9 cellular contexts compared by ENCODE assay signal in the genomic region with DNA sequence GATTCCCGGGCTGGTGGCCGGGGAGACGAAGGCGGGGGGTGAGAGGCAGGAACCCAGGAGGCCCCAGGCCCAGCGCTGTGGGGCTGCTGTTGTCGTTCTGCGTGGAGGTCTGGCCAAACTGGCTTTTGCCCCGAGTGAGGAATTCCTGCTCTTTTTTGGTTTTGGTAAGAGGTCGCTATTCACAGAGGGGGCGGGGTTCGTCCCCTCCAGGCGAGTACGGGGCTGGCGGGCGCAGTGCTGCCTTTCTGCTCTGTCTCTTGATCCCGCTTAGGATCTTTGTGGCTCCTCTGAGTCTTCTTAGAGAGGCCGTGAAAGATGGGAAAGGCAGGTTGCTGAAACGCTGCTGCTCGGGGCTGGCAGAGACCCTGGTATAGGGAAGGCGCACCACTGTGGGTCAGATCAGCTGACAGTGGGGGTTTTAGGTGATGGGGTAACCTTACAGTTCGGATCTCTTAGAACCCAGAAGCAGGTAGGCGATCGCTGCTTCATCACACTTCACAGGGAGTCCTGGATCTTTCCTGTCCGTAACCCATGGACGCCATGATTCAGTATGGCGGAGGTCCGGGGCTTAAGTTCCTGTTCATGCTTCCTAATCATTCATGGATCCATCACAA.
DNase-seq lines count a peak whose midpoint lies in the region; ATAC-seq lines count a peak whose summit lies in the region.
"Had no signal": no experiment of that assay in that cellular context is flagged by ENCODE, and none has a peak within 500 bp of the region (broad histone marks: within the 10 kb centered on the region; RNA-seq: fewer than 3 reads in every experiment).

No MANE protein-coding gene starts in this region.

- H3K9me3 Mint-ChIP-seq in activated T-helper 2 cell treated with anti-CD3 and anti-CD28 coated beads, Interferon-gamma antibody, Interleukin-2, Interleukin-4, amounts not matched to agents 10 μg/mL and 5 μg/mL and 100 μg/mL, durations not matched to agents 14 hours and 24 hours and 36 hours: no peaks in the 10 kb centered on the region
- H3K9me3 Mint-ChIP-seq in stimulated activated naive CD8-positive, alpha-beta T cell treated with anti-CD3 and anti-CD28 coated beads, Interleukin-15, amount 100 ng/mL, for 72 hours: peaks cover 0 to 5% of the 10 kb centered on the region in 2 donors

- H3K27me3 Mint-ChIP-seq in activated T-helper 2 cell treated with anti-CD3 and anti-CD28 coated beads, Interferon-gamma antibody, Interleukin-2, Interleukin-4, amounts not matched to agents 10 μg/mL and 5 μg/mL and 100 μg/mL, durations not matched to agents 14 hours and 24 hours and 36 hours (ENCODE audit: low read depth): peaks cover 36% of the 10 kb centered on the region
- peaks cover 23% of the 10 kb centered on the region for H3K27me3 Mint-ChIP-seq in stimulated activated naive CD8-positive, alpha-beta T cell treated with anti-CD3 and anti-CD28 coated beads, Interleukin-15, amount 100 ng/mL, for 72 hours

- no peaks in the 10 kb centered on the region for H3K36me3 ChIP-seq in iPS-15b (ENCODE audit: control insufficient read depth, insufficient read depth, low read length)

- H3K4me1 Mint-ChIP-seq in activated T-helper 2 cell treated with anti-CD3 and anti-CD28 coated beads, Interferon-gamma antibody, Interleukin-2, Interleukin-4, amounts not matched to agents 10 μg/mL and 5 μg/mL and 100 μg/mL, durations not matched to agents 14 hours and 24 hours and 36 hours (ENCODE audit: low read depth): peaks cover 5% of the 10 kb centered on the region
- H3K4me1 Mint-ChIP-seq in stimulated activated naive CD8-positive, alpha-beta T cell treated with anti-CD3 and anti-CD28 coated beads, Interleukin-15, amount 100 ng/mL, for 72 hours: peaks cover 24% of the 10 kb centered on the region

- intact Hi-C loops in activated T-helper 2 cell treated with anti-CD3 and anti-CD28 coated beads, Interferon-gamma antibody, Interleukin-2, Interleukin-4, amounts not matched to agents 10 μg/mL and 5 μg/mL and 100 μg/mL, durations not matched to agents 14 hours and 24 hours and 36 hours (cut with micrococcal nuclease): no loop called here

- ATAC-seq in GM21576 (IDR thresholded peaks at IDR 0.05; ENCODE audit: unreplicated experiment) (peak; percentile 17), HG02840 (IDR thresholded peaks at IDR 0.05; ENCODE audit: low FRiP score, unreplicated experiment) (no peak), HG03095 (IDR thresholded peaks at IDR 0.05; ENCODE audit: unreplicated experiment) (no peak)
- no peak for ATAC-seq in stimulated activated naive CD8-positive, alpha-beta T cell treated with anti-CD3 and anti-CD28 coated beads, Interleukin-15, amount 100 ng/mL, for 72 hours

- no peak for DNase-seq in activated T-helper 2 cell treated with anti-CD3 and anti-CD28 coated beads, Interferon-gamma antibody, Interleukin-2, Interleukin-4, amounts not matched to agents 10 μg/mL and 5 μg/mL and 100 μg/mL, durations not matched to agents 14 hours and 24 hours and 36 hours (ENCODE audit: low spot score)
- DNase-seq in stimulated activated naive CD8-positive, alpha-beta T cell treated with anti-CD3 and anti-CD28 coated beads, Interleukin-15, amount 100 ng/mL, for 72 hours: no peak
- DNase-seq in DMS114 treated with DMSO at 0.1 percent for 48 hours (lab: John Stamatoyannopoulos, UW; ENCODE audit: unreplicated experiment) (no peak), activated gamma-delta T cell treated with Interleukin-2 at 50 U/mL for 16 hours (no peak)
- DNase-seq: NCI-H526 treated with DMSO at 0.1 percent for 48 hours had no signal

- no peak overlapping the region for H3K27ac Mint-ChIP-seq in activated T-helper 2 cell treated with anti-CD3 and anti-CD28 coated beads, Interferon-gamma antibody, Interleukin-2, Interleukin-4, amounts not matched to agents 10 μg/mL and 5 μg/mL and 100 μg/mL, durations not matched to agents 14 hours and 24 hours and 36 hours
- peak overlapping the region; percentile 92 to 94 for H3K27ac Mint-ChIP-seq in stimulated activated naive CD8-positive, alpha-beta T cell treated with anti-CD3 and anti-CD28 coated beads, Interleukin-15, amount 100 ng/mL, for 72 hours

- no peaks in the 10 kb centered on the region for H3K36me3 Mint-ChIP-seq in activated T-helper 2 cell treated with anti-CD3 and anti-CD28 coated beads, Interferon-gamma antibody, Interleukin-2, Interleukin-4, amounts not matched to agents 10 μg/mL and 5 μg/mL and 100 μg/mL, durations not matched to agents 14 hours and 24 hours and 36 hours (ENCODE audit: low read depth)

- no peaks in the 10 kb centered on the region for H3K4me1 ChIP-seq in iPS-15b (ENCODE audit: control insufficient read depth, insufficient read depth, low read length)

- no peaks in the 10 kb centered on the region for H3K9me3 ChIP-seq in iPS-15b (ENCODE audit: control insufficient read depth, insufficient read depth, low read length)

- H3K9ac ChIP-seq in iPS-15b (ENCODE audit: low read depth, low read length): no peak overlapping the region

- H3K4me3 Mint-ChIP-seq in activated T-helper 2 cell treated with anti-CD3 and anti-CD28 coated beads, Interferon-gamma antibody, Interleukin-2, Interleukin-4, amounts not matched to agents 10 μg/mL and 5 μg/mL and 100 μg/mL, durations not matched to agents 14 hours and 24 hours and 36 hours (ENCODE audit: low read depth): peak overlapping the region; percentile 31
- peak overlapping the region; percentile 85 to 91 for H3K4me3 Mint-ChIP-seq in stimulated activated naive CD8-positive, alpha-beta T cell treated with anti-CD3 and anti-CD28 coated beads, Interleukin-15, amount 100 ng/mL, for 72 hours

- peaks cover 5% of the 10 kb centered on the region for H3K27me3 ChIP-seq in iPS-15b (ENCODE audit: control insufficient read depth, insufficient read depth, low read length)

- peak overlapping the region; percentile 30 for H3K4me3 ChIP-seq in iPS-15b (ENCODE audit: low read depth, low read length)
